12 cellular contexts compared by ENCODE assay signal in the genomic region with DNA sequence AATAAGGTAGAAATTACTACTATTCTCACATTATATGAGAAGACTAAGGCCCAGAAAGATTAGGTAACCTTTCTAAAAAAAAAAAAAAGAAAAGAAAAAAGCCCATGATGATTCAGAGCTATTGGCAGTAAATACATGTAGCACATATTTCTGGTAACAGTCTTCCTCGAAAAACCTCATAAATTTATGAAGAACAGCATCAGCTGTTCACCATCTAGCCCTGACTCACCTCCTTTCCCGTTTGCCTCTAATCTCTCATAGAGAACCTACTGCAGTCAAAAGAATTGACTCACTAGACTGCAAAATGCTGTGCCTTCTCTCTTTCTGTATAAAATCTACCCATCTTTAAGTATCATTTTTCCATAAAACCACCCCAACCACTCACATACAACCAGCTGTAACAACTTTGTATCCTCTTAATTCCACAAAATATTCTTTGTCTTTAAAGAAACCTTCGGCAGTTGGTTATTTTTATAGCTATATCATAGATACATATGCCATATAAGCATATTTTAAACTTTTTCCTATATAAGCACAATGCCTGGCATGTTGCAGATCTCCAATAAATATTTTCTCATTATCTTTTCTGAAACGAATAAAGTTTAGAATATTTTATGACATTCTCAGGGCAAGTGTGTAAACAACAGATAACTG.
DNase-seq lines count a peak whose midpoint lies in the region; ATAC-seq and TF ChIP-seq lines count a peak whose summit lies in the region.
"Had no signal": no experiment of that assay in that cellular context is flagged by ENCODE, and none has a peak within 500 bp of the region (broad histone marks: within the 10 kb centered on the region; RNA-seq: fewer than 3 reads in every experiment).

No MANE protein-coding gene starts in this region.

- H3K27ac Mint-ChIP-seq in endothelial cell (ENCODE audit: unreplicated experiment): no peak overlapping the region
- H3K27ac Mint-ChIP-seq: WTC11 had no signal

- DNase-seq in activated CD4-positive, CD25-positive, alpha-beta regulatory T cell treated with anti-CD3 and anti-CD28 coated beads, Interleukin-2, amount 50 U/mL, for 72 hours: no peak
- DNase-seq in fibroblast of mammary gland (ENCODE audit: low read depth) (peak; percentile 95), smooth muscle cell (lab: John Stamatoyannopoulos, UW; ENCODE audit: unreplicated experiment) (no peak), endothelial cell (ENCODE audit: low spot score) (no peak), NCI-H2227 treated with DMSO at 0.1 percent for 48 hours (lab: John Stamatoyannopoulos, UW) (no peak)
- DNase-seq: left ventricle myocardium inferior, thyroid gland had no signal

- no peaks in the 10 kb centered on the region for H3F3A ChIP-seq in smooth muscle cell (ENCODE audit: low read depth)

- no peaks in the 10 kb centered on the region for H3K9me3 Mint-ChIP-seq in endothelial cell (ENCODE audit: unreplicated experiment)
- H3K9me3 Mint-ChIP-seq: WTC11 had no signal

- TF ChIP-seq CTCF in fibroblast of mammary gland (conservative IDR thresholded peaks at IDR 0.05; ENCODE audit: control insufficient read depth, insufficient read depth, low read depth, low read length) (no peak), smooth muscle cell (IDR thresholded peaks at IDR 0.05; ENCODE audit: borderline replicate concordance, insufficient read depth, poor library complexity, severe bottlenecking) (no peak), endothelial cell (IDR thresholded peaks at IDR 0.05; ENCODE audit: unreplicated experiment) (no peak)

- no peak overlapping the region for H3K4me3 Mint-ChIP-seq in endothelial cell (ENCODE audit: unreplicated experiment)
- H3K4me3 Mint-ChIP-seq: WTC11 had no signal

- no peaks in the 10 kb centered on the region for H4K20me1 ChIP-seq in smooth muscle cell (ENCODE audit: low read depth)

- 25% methylated on average over 4 of the region's 4 CpGs for WGBS in smooth muscle cell (ENCODE audit: low lambda C conversion rate)

- ATAC-seq in activated CD4-positive, CD25-positive, alpha-beta regulatory T cell treated with anti-CD3 and anti-CD28 coated beads, Interleukin-2, amount 50 U/mL, for 24 hours: peak; percentile 58 to 72
- ATAC-seq in SK-N-SH treated with all-trans-retinoic acid at 6 μM for 48 hours (peak; percentile 26; the same call in 1 of the 3 replicates), HG03354 (IDR thresholded peaks at IDR 0.05; ENCODE audit: poor library complexity, severe bottlenecking, unreplicated experiment) (no peak)
- ATAC-seq: HepG2, WTC11 had no signal

- peaks cover 3% of the 10 kb centered on the region for H3K27me3 ChIP-seq in smooth muscle cell (ENCODE audit: low read depth)
- H3K27me3 ChIP-seq: thyroid gland had no signal

- no peaks in the 10 kb centered on the region for H3K36me3 Mint-ChIP-seq in endothelial cell (ENCODE audit: low read depth, unreplicated experiment)
- H3K36me3 Mint-ChIP-seq: WTC11 had no signal

- H3K4me3 ChIP-seq in fibroblast of mammary gland (ENCODE audit: control insufficient read depth, low read depth, low read length) (no peak overlapping the region), smooth muscle cell (no peak overlapping the region)
- H3K4me3 ChIP-seq: left ventricle myocardium inferior, thyroid gland had no signal

- peak overlapping the region; percentile 61 for H3K4me2 ChIP-seq in smooth muscle cell

- no peaks in the 10 kb centered on the region for H3K79me2 ChIP-seq in smooth muscle cell (ENCODE audit: low read depth)

- H3K4me1 Mint-ChIP-seq in endothelial cell (ENCODE audit: unreplicated experiment): peaks cover 8% of the 10 kb centered on the region

- H3K4me1 ChIP-seq in smooth muscle cell (ENCODE audit: low read depth): peaks cover 7% of the 10 kb centered on the region
- H3K4me1 ChIP-seq: thyroid gland had no signal

- no peaks in the 10 kb centered on the region for H3K9me3 ChIP-seq in smooth muscle cell (replicated peaks; ENCODE audit: low read depth)
- H3K9me3 ChIP-seq: left ventricle myocardium inferior, thyroid gland had no signal

- no peaks in the 10 kb centered on the region for H3K27me3 Mint-ChIP-seq in endothelial cell (ENCODE audit: unreplicated experiment)

- H2AFZ ChIP-seq in smooth muscle cell (ENCODE audit: low read depth): no peak overlapping the region

- H3K9ac ChIP-seq in smooth muscle cell (ENCODE audit: low read depth): no peak overlapping the region

- no peaks in the 10 kb centered on the region for H3K36me3 ChIP-seq in smooth muscle cell (ENCODE audit: low read depth)
- H3K36me3 ChIP-seq: left ventricle myocardium inferior, thyroid gland had no signal

- H3K27ac ChIP-seq in smooth muscle cell (ENCODE audit: low read depth): peak overlapping the region; percentile 57
- H3K27ac ChIP-seq: left ventricle myocardium inferior, thyroid gland had no signal

TF ChIP-seq in SK-N-SH treated with all-trans-retinoic acid at 6 μM for 48 hours, 23 proteins besides CTCF, POLR2A, EP300 and RAD21:
- TF ChIP-seq, protein P1, sequence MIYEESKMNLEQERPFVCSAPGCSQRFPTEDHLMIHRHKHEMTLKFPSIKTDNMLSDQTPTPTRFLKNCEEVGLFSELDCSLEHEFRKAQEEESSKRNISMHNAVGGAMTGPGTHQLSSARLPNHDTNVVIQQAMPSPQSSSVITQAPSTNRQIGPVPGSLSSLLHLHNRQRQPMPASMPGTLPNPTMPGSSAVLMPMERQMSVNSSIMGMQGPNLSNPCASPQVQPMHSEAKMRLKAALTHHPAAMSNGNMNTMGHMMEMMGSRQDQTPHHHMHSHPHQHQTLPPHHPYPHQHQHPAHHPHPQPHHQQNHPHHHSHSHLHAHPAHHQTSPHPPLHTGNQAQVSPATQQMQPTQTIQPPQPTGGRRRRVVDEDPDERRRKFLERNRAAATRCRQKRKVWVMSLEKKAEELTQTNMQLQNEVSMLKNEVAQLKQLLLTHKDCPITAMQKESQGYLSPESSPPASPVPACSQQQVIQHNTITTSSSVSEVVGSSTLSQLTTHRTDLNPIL (CRISPR knock-in tag; IDR thresholded peaks at IDR 0.05; ENCODE audit: low read depth): no peak
- TF ChIP-seq RARB (CRISPR knock-in tag; IDR thresholded peaks at IDR 0.05): no peak
- TF ChIP-seq ZC3H10 (CRISPR knock-in tag; IDR thresholded peaks at IDR 0.05): no peak
- no peak for TF ChIP-seq ZNF565 (CRISPR knock-in tag; conservative IDR thresholded peaks at IDR 0.05; ENCODE audit: low read depth)
- no peak for TF ChIP-seq ARNTL (CRISPR knock-in tag; IDR thresholded peaks at IDR 0.05; ENCODE audit: borderline replicate concordance, low read depth)
- no peak for TF ChIP-seq BACH2 (CRISPR knock-in tag; IDR thresholded peaks at IDR 0.05; ENCODE audit: borderline replicate concordance)
- no peak for TF ChIP-seq ZFP30 (CRISPR knock-in tag; IDR thresholded peaks at IDR 0.05)
- TF ChIP-seq SNAI2 (CRISPR knock-in tag; IDR thresholded peaks at IDR 0.05): no peak
- TF ChIP-seq POU6F1 (CRISPR knock-in tag; IDR thresholded peaks at IDR 0.05; ENCODE audit: borderline replicate concordance, low read depth): no peak
- no peak for TF ChIP-seq ZFP3 (CRISPR knock-in tag; IDR thresholded peaks at IDR 0.05)
- no peak for TF ChIP-seq ZNF70 (CRISPR knock-in tag; IDR thresholded peaks at IDR 0.05)
- no peak for TF ChIP-seq GLIS3 (CRISPR knock-in tag; IDR thresholded peaks at IDR 0.05)
- TF ChIP-seq, protein P2, sequence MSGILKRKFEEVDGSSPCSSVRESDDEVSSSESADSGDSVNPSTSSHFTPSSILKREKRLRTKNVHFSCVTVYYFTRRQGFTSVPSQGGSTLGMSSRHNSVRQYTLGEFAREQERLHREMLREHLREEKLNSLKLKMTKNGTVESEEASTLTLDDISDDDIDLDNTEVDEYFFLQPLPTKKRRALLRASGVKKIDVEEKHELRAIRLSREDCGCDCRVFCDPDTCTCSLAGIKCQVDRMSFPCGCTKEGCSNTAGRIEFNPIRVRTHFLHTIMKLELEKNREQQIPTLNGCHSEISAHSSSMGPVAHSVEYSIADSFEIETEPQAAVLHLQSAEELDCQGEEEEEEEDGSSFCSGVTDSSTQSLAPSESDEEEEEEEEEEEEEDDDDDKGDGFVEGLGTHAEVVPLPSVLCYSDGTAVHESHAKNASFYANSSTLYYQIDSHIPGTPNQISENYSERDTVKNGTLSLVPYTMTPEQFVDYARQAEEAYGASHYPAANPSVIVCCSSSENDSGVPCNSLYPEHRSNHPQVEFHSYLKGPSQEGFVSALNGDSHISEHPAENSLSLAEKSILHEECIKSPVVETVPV (CRISPR knock-in tag; IDR thresholded peaks at IDR 0.05): no peak
- no peak for TF ChIP-seq ISL1 (CRISPR knock-in tag; IDR thresholded peaks at IDR 0.05)
- TF ChIP-seq, protein P3, sequence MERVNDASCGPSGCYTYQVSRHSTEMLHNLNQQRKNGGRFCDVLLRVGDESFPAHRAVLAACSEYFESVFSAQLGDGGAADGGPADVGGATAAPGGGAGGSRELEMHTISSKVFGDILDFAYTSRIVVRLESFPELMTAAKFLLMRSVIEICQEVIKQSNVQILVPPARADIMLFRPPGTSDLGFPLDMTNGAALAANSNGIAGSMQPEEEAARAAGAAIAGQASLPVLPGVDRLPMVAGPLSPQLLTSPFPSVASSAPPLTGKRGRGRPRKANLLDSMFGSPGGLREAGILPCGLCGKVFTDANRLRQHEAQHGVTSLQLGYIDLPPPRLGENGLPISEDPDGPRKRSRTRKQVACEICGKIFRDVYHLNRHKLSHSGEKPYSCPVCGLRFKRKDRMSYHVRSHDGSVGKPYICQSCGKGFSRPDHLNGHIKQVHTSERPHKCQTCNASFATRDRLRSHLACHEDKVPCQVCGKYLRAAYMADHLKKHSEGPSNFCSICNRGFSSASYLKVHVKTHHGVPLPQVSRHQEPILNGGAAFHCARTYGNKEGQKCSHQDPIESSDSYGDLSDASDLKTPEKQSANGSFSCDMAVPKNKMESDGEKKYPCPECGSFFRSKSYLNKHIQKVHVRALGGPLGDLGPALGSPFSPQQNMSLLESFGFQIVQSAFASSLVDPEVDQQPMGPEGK (CRISPR knock-in tag; IDR thresholded peaks at IDR 0.05; ENCODE audit: borderline replicate concordance): no peak
